In the genomic region with DNA sequence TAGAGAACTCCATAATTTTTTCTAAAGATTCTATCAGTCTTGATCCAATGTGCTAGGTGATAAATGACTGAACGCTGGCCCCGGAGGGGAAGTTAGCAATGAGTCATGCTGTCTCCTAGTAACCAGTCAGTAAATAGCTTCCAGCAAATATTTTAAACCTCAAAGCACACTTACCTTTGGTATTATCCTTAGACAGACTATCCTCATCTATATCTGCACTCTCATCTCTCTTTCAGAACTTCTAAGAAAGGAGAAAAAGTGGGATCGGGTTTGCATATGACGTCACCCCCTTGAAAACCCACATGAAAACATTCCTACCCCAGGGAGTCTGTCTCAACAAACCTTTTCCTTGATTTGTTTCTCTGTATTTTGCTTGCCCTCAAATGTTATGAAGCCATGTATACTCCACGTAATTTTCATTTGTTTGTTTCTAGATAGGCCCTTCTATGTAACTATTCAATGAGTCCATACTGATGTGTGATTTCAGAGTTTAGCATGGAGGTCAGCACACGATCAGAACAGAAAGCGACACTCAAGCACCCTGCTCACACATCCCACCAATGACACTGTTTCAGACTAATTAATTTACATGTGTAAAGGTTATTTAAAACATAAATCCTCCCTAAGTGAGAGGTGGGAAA, we compare ENCODE assay signal across 8 cellular contexts.
DNase-seq lines count a peak whose midpoint lies in the region; ATAC-seq and TF ChIP-seq lines count a peak whose summit lies in the region.

No MANE protein-coding gene starts in this region.

- H3K4me1 Mint-ChIP-seq in HFFc6 (ENCODE audit: low read depth), result peaks cover 22% of the 10 kb centered on the region
- peaks cover 8% of the 10 kb centered on the region for H3K4me1 Mint-ChIP-seq in activated T-helper 17 cell treated with anti-CD3 and anti-CD28 coated beads, Interleukin-2, amount 50 U/mL, for 72 hours

- peaks cover 4% of the 10 kb centered on the region; the same call in 1 of the 2 replicates for H3K36me3 Mint-ChIP-seq in HFFc6 (ENCODE audit: low read depth)
- no peaks in the 10 kb centered on the region for H3K36me3 Mint-ChIP-seq in activated T-helper 17 cell treated with anti-CD3 and anti-CD28 coated beads, Interleukin-2, amount 50 U/mL, for 72 hours (ENCODE audit: low read depth)

- no peaks in the 10 kb centered on the region for H3K27me3 ChIP-seq in stomach
- no peaks in the 10 kb centered on the region for H3K27me3 ChIP-seq in testis

- H3K9me3 ChIP-seq in stomach (no peaks in the 10 kb centered on the region), testis (no peaks in the 10 kb centered on the region)

- TF ChIP-seq POLR2A in stomach (IDR thresholded peaks at IDR 0.05), result no peak
- TF ChIP-seq POLR2A in testis (IDR thresholded peaks at IDR 0.05), result no peak

- H3K4me1 ChIP-seq in stomach (peaks cover 6 to 24% (median 11%) of the 10 kb centered on the region in 4 donors), testis (peaks cover 7% of the 10 kb centered on the region)

- intact Hi-C loops in stomach (cut with DNase I; ENCODE audit: low total_unique reads), result no loop called here
- intact Hi-C loops in testis (cut with DNase I; ENCODE audit: low total_unique reads), result no loop called here

- no peaks in the 10 kb centered on the region for H3K9me3 Mint-ChIP-seq in HFFc6
- H3K9me3 Mint-ChIP-seq in activated T-helper 17 cell treated with anti-CD3 and anti-CD28 coated beads, Interleukin-2, amount 50 U/mL, for 72 hours, result no peaks in the 10 kb centered on the region

- H3K36me3 ChIP-seq in stomach (no peaks in the 10 kb centered on the region), testis (ENCODE audit: low read depth, missing control alignments) (no peaks in the 10 kb centered on the region)

- H3K4me3 ChIP-seq in stomach, result no peak overlapping the region
- no peak overlapping the region for H3K4me3 ChIP-seq in testis

- DNase-seq in activated naive CD4-positive, alpha-beta T cell treated with Interleukin-2 at 50 U/mL for 16 hours, result peak; percentile 36
- DNase-seq in activated naive CD4-positive, alpha-beta T cell treated with anti-CD3 and anti-CD28 coated beads, Interleukin-2, amount 50 U/mL, for 16 hours, result no peak
- DNase-seq in HFFc6 (peak; percentile 90), NCI-H1417 (lab: John Stamatoyannopoulos, UW) (peak; percentile 19 to 86 (median 58)), islet precursor cell (peak; percentile 91), stomach (peak; percentile 31), testis (no peak)

- peak overlapping the region; percentile 89 for H3K27ac Mint-ChIP-seq in HFFc6
- peak overlapping the region; percentile 18 for H3K27ac Mint-ChIP-seq in activated T-helper 17 cell treated with anti-CD3 and anti-CD28 coated beads, Interleukin-2, amount 50 U/mL, for 72 hours

- H3K27ac ChIP-seq in stomach (peak overlapping the region in 4 of 5 donors; percentile 31 to 60 (median 50)), testis (no peak overlapping the region)

- no peak for TF ChIP-seq CTCF in HFFc6 (IDR thresholded peaks at IDR 0.05)
- no peak for TF ChIP-seq CTCF in stomach (IDR thresholded peaks at IDR 0.05)
- no peak for TF ChIP-seq CTCF in testis (IDR thresholded peaks at IDR 0.05)

- H3K4me3 Mint-ChIP-seq in HFFc6, result peak overlapping the region; percentile 43
- H3K4me3 Mint-ChIP-seq in activated T-helper 17 cell treated with anti-CD3 and anti-CD28 coated beads, Interleukin-2, amount 50 U/mL, for 72 hours, result no peak overlapping the region

- WGBS in stomach, 5 donors, result 13 to 16% (median 15%) methylated on average over 7 of the region's 7 CpGs
- WGBS in testis, 2 donors, result 40 to 41% methylated on average over 7 of the region's 7 CpGs

- peak; percentile 89 for ATAC-seq in activated T-helper 17 cell treated with anti-CD3 and anti-CD28 coated beads, Interleukin-2, amount 50 U/mL, for 72 hours (replicated peaks)

- no peak for TF ChIP-seq EP300 in stomach (IDR thresholded peaks at IDR 0.05)

- H3K27me3 Mint-ChIP-seq in HFFc6 (ENCODE audit: insufficient read depth), result no peaks in the 10 kb centered on the region; the same call in 1 of the 2 replicates
- peaks cover 12% of the 10 kb centered on the region for H3K27me3 Mint-ChIP-seq in activated T-helper 17 cell treated with anti-CD3 and anti-CD28 coated beads, Interleukin-2, amount 50 U/mL, for 72 hours

Comparison
In these comparisons a context has a peak if more than half of its experiments do, and no peak if none do; other contexts are left out.
1. DNase-seq: peak in activated naive CD4-positive, alpha-beta T cell treated with Interleukin-2 at 50 U/mL for 16 hours (single experiment), HFFc6 (single experiment), NCI-H1417 (3 of 3), islet precursor cell (single experiment) and stomach (single experiment); none in activated naive CD4-positive, alpha-beta T cell treated with anti-CD3 and anti-CD28 coated beads, Interleukin-2, amount 50 U/mL, for 16 hours (single experiment) and testis (single experiment).
2. H3K27ac ChIP-seq: peak in stomach (4 of 5); none in testis (0 of 2).